ENCODE assay signal across 1 cellular context in genomic region chr6:138545621-138545980, GRCh38.
TF ChIP-seq lines count a peak whose summit lies in the region.

No MANE protein-coding gene starts in this region.

TF ChIP-seq in HepG2, 621 proteins besides CTCF, POLR2A, EP300 and RAD21 (continued from another document and continues in another):
- TF ChIP-seq RERE (CRISPR knock-in tag; IDR thresholded peaks at IDR 0.05; ENCODE audit: low read depth) (no peak), SRSF4 (IDR thresholded peaks at IDR 0.05; ENCODE audit: low read depth, low read length, poor library complexity, severe bottlenecking) (no peak), ZNF205 (CRISPR knock-in tag; IDR thresholded peaks at IDR 0.05) (no peak; the same call in 1 of the 2 replicates), SYNCRIP (IDR thresholded peaks at IDR 0.05; ENCODE audit: insufficient read depth, low read depth, low read length) (no peak), NRL (CRISPR knock-in tag; IDR thresholded peaks at IDR 0.05; ENCODE audit: borderline replicate concordance) (no peak), ZNF292 (CRISPR knock-in tag; IDR thresholded peaks at IDR 0.05; ENCODE audit: borderline replicate concordance, low read depth) (peak; percentile 74; the same call in 1 of the 2 replicates), GATA4 (IDR thresholded peaks at IDR 0.05; ENCODE audit: borderline replicate concordance, low read depth) (0 out of 2 replicates have a peak, but pooled peaks have one; percentile 36), CEBPZ (IDR thresholded peaks at IDR 0.05; ENCODE audit: low read length) (no peak), TSC22D2 (CRISPR knock-in tag; IDR thresholded peaks at IDR 0.05; ENCODE audit: borderline replicate concordance) (no peak), MXD4 (CRISPR knock-in tag; IDR thresholded peaks at IDR 0.05) (no peak; the same call in 1 of the 2 replicates), REST (IDR thresholded peaks at IDR 0.05; ENCODE audit: borderline replicate concordance in 1 of 2, low read depth in 1 of 2, low read length in 2 of 2) (0 out of 4 replicates have a peak, but pooled peaks of 1 of the 2 experiments have one; percentile 20), KAT7 (CRISPR knock-in tag; IDR thresholded peaks at IDR 0.05; ENCODE audit: borderline replicate concordance) (0 out of 2 replicates have a peak, but pooled peaks have one; percentile 57), HMGXB3 (CRISPR knock-in tag; IDR thresholded peaks at IDR 0.05; ENCODE audit: borderline replicate concordance) (0 out of 2 replicates have a peak, but pooled peaks have one; percentile 57), THAP8 (CRISPR knock-in tag; IDR thresholded peaks at IDR 0.05; ENCODE audit: borderline replicate concordance) (no peak), MAZ (IDR thresholded peaks at IDR 0.05; ENCODE audit: borderline replicate concordance, low read depth, low read length) (no peak), MAZ (CRISPR knock-in tag; IDR thresholded peaks at IDR 0.05; ENCODE audit: low read depth) (no peak), ZBTB10 (CRISPR knock-in tag; IDR thresholded peaks at IDR 0.05; ENCODE audit: borderline replicate concordance) (no peak), ETV6 (CRISPR knock-in tag; conservative IDR thresholded peaks at IDR 0.05) (no peak), ZNF616 (CRISPR knock-in tag; IDR thresholded peaks at IDR 0.05; ENCODE audit: low read depth) (no peak), SMARCC2 (IDR thresholded peaks at IDR 0.05) (no peak), ZNF512 (CRISPR knock-in tag; IDR thresholded peaks at IDR 0.05) (no peak), KLF6 (CRISPR knock-in tag; IDR thresholded peaks at IDR 0.05) (0 out of 2 replicates have a peak, but pooled peaks have one; percentile 47), ZNF761 (CRISPR knock-in tag; conservative IDR thresholded peaks at IDR 0.05) (no peak), ZGPAT (CRISPR knock-in tag; IDR thresholded peaks at IDR 0.05) (peak; percentile 57; the same call in 1 of the 2 replicates), ZFP37 (CRISPR knock-in tag; IDR thresholded peaks at IDR 0.05; ENCODE audit: borderline replicate concordance) (no peak), HDAC2 (CRISPR knock-in tag; IDR thresholded peaks at IDR 0.05) (0 out of 2 replicates have a peak, but pooled peaks have one; percentile 48)
